Comparison of ENCODE assay signal across 12 cellular contexts in the genomic region with DNA sequence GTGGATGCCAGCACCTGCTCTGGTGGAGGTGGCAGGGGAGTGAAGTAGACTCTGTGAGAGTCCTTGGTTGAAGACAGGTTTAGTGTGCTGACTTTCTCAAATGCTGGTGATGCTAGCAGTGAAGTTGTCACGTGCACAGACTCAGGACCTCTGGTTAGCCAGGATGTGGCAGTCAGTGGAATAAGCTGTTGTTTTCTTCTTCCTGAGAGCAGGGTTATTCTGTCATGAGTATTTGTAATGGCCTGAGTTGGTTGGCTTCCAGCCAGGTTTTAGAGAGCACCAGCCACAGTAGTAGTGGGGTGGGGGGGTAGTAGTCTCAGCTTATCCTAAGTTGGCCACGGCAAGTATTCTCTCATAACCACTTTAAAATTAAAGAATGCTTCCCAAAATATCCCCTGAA.
DNase-seq lines count a peak whose midpoint lies in the region; ATAC-seq and TF ChIP-seq lines count a peak whose summit lies in the region.
"Had no signal": no experiment of that assay in that cellular context is flagged by ENCODE, and none has a peak within 500 bp of the region (broad histone marks: within the 10 kb centered on the region; RNA-seq: fewer than 3 reads in every experiment).

No MANE protein-coding gene starts in this region.

- no peak for TF ChIP-seq CTCF in sigmoid colon (IDR thresholded peaks at IDR 0.05)

- H3K36me3 ChIP-seq in mesenchymal stem cell (ENCODE audit: control insufficient read depth in 1 of 2, insufficient read depth in 2 of 2, low read depth in 1 of 2, low read length in 2 of 2) (no peaks in the 10 kb centered on the region), sigmoid colon (no peaks in the 10 kb centered on the region)
- H3K36me3 ChIP-seq in CD8-positive, alpha-beta memory T cell (ENCODE audit: insufficient read depth, low read length): no peaks in the 10 kb centered on the region
- H3K36me3 ChIP-seq: gastrocnemius medialis, lower lobe of right lung had no signal

- no peak overlapping the region for H3K27ac Mint-ChIP-seq in activated CD4-positive, alpha-beta memory T cell treated with anti-CD3 and anti-CD28 coated beads for 36 hours
- peak overlapping the region in 3 of 8 donors; percentile 18 to 55 (median 27) for H3K27ac Mint-ChIP-seq in CD8-positive, alpha-beta memory T cell
- H3K27ac Mint-ChIP-seq: progenitor cell of endocrine pancreas, type B pancreatic cell had no signal

- no peak overlapping the region for H2BK5ac ChIP-seq in mesenchymal stem cell (ENCODE audit: low read depth, low read length, poor library complexity, severe bottlenecking)

- no peak for TF ChIP-seq EP300 in sigmoid colon (IDR thresholded peaks at IDR 0.05)

- H2BK12ac ChIP-seq in mesenchymal stem cell (ENCODE audit: low read length in 2 of 2): no peak overlapping the region

- H3K4me3 ChIP-seq in mesenchymal stem cell (ENCODE audit: insufficient read depth in 1 of 2, low read depth in 1 of 2, low read length in 2 of 2): no peak overlapping the region
- H3K4me3 ChIP-seq in CD8-positive, alpha-beta memory T cell (ENCODE audit: low read length): no peak overlapping the region
- H3K4me3 ChIP-seq in sigmoid colon: no peak overlapping the region
- H3K4me3 ChIP-seq: gastrocnemius medialis, lower lobe of right lung had no signal

- no peak overlapping the region for H3K4me2 ChIP-seq in mesenchymal stem cell (ENCODE audit: low read length, poor library complexity, severe bottlenecking)

- intact Hi-C loops in activated CD4-positive, alpha-beta memory T cell treated with anti-CD3 and anti-CD28 coated beads for 36 hours (cut with micrococcal nuclease): no loop called here
- intact Hi-C loops in sigmoid colon (cut with DNase I): no loop called here

- CTCF ChIA-PET in activated CD4-positive, alpha-beta memory T cell treated with anti-CD3 and anti-CD28 coated beads for 36 hours (lab: Charles Lee): no interaction called here
- CTCF ChIA-PET in CD8-positive, alpha-beta memory T cell (lab: Charles Lee): no interaction called here

- H3K4me1 ChIP-seq in mesenchymal stem cell (ENCODE audit: control insufficient read depth, insufficient read depth, low read depth, low read length) (no peaks in the 10 kb centered on the region), sigmoid colon (no peaks in the 10 kb centered on the region)
- H3K4me1 ChIP-seq in CD8-positive, alpha-beta memory T cell (ENCODE audit: insufficient read depth, low read length): no peaks in the 10 kb centered on the region
- H3K4me1 ChIP-seq: gastrocnemius medialis had no signal

- H2BK15ac ChIP-seq in mesenchymal stem cell (ENCODE audit: low read depth, poor library complexity, severe bottlenecking): no peak overlapping the region

- DNase-seq in NK-92 treated with Interleukin-12 subunit alpha and Interleukin-12 subunit beta, amount 100 ng/mL, for 24 hours (lab: John Stamatoyannopoulos, UW): peak; percentile 22
- DNase-seq in NK-92 (lab: John Stamatoyannopoulos, UW; ENCODE audit: unreplicated experiment) (no peak), LHCN-M2 (ENCODE audit: low read depth) (peak; percentile 8), mesenchymal stem cell (peak; percentile 42), sigmoid colon (no peak)
- peak; percentile 18 for DNase-seq in activated CD4-positive, alpha-beta memory T cell treated with anti-CD3 and anti-CD28 coated beads for 36 hours
- no peak for DNase-seq in CD8-positive, alpha-beta memory T cell
- DNase-seq: gastrocnemius medialis, lower lobe of right lung had no signal

- POLR2A ChIA-PET in activated CD4-positive, alpha-beta memory T cell treated with anti-CD3 and anti-CD28 coated beads for 36 hours (lab: Charles Lee): no interaction called here
- POLR2A ChIA-PET in CD8-positive, alpha-beta memory T cell (lab: Charles Lee): interaction anchor here (0.6 kb wide), 2 partner anchors 16 to 842 kb away, joined by 3 read pairs; no protein-coding TSS in a partner anchor

- TF ChIP-seq POLR2A in sigmoid colon (IDR thresholded peaks at IDR 0.05): no peak

- H2AK5ac ChIP-seq in mesenchymal stem cell (ENCODE audit: low read length, severe bottlenecking): no peak overlapping the region

- H3K4me3 Mint-ChIP-seq in activated CD4-positive, alpha-beta memory T cell treated with anti-CD3 and anti-CD28 coated beads for 36 hours: no peak overlapping the region
- peak overlapping the region in 2 of 7 donors; percentile 7 to 15 for H3K4me3 Mint-ChIP-seq in CD8-positive, alpha-beta memory T cell
- H3K4me3 Mint-ChIP-seq: type B pancreatic cell had no signal

- H3K9me3 ChIP-seq in mesenchymal stem cell (ENCODE audit: control insufficient read depth, low read length) (no peaks in the 10 kb centered on the region), sigmoid colon (no peaks in the 10 kb centered on the region)
- no peaks in the 10 kb centered on the region for H3K9me3 ChIP-seq in CD8-positive, alpha-beta memory T cell (ENCODE audit: low read length)
- H3K9me3 ChIP-seq: gastrocnemius medialis, lower lobe of right lung had no signal

- H3K9me3 Mint-ChIP-seq in activated CD4-positive, alpha-beta memory T cell treated with anti-CD3 and anti-CD28 coated beads for 36 hours: no peaks in the 10 kb centered on the region
- H3K9me3 Mint-ChIP-seq in CD8-positive, alpha-beta memory T cell: no peaks in the 10 kb centered on the region

- H3K4me1 Mint-ChIP-seq in activated CD4-positive, alpha-beta memory T cell treated with anti-CD3 and anti-CD28 coated beads for 36 hours (ENCODE audit: low read depth): peaks cover 18% of the 10 kb centered on the region
- H3K4me1 Mint-ChIP-seq in CD8-positive, alpha-beta memory T cell: peaks cover 11 to 27% (median 19%) of the 10 kb centered on the region in 3 donors

- H3K9ac ChIP-seq in mesenchymal stem cell (ENCODE audit: low read length): no peak overlapping the region

- H3K4ac ChIP-seq in mesenchymal stem cell (ENCODE audit: low read depth in 1 of 2, low read length in 2 of 2): no peak overlapping the region

- no peak overlapping the region for H4K8ac ChIP-seq in mesenchymal stem cell (ENCODE audit: low read length)

- peaks cover 2% of the 10 kb centered on the region for H3K36me3 Mint-ChIP-seq in activated CD4-positive, alpha-beta memory T cell treated with anti-CD3 and anti-CD28 coated beads for 36 hours
- peaks cover 0 to 9% (median 0%) of the 10 kb centered on the region in 3 donors for H3K36me3 Mint-ChIP-seq in CD8-positive, alpha-beta memory T cell
- H3K36me3 Mint-ChIP-seq: type B pancreatic cell had no signal

- H3K18ac ChIP-seq in mesenchymal stem cell (ENCODE audit: low read depth in 1 of 2, low read length in 2 of 2): peak overlapping the region in 1 of 2 experiments; percentile 66

- no peaks in the 10 kb centered on the region for H3K27me3 Mint-ChIP-seq in activated CD4-positive, alpha-beta memory T cell treated with anti-CD3 and anti-CD28 coated beads for 36 hours
- peaks cover 0 to 6% of the 10 kb centered on the region in 2 donors for H3K27me3 Mint-ChIP-seq in CD8-positive, alpha-beta memory T cell
- H3K27me3 Mint-ChIP-seq: progenitor cell of endocrine pancreas, type B pancreatic cell had no signal

- WGBS in mesenchymal stem cell: 74% methylated on average over 1 of the region's 2 CpGs
- WGBS in sigmoid colon, 2 donors: 36 to 65% methylated on average over 2 of the region's 2 CpGs

- no peak for ATAC-seq in GM19351 (IDR thresholded peaks at IDR 0.05; ENCODE audit: unreplicated experiment)
- ATAC-seq: gastrocnemius medialis had no signal

- H3K27ac ChIP-seq in mesenchymal stem cell (ENCODE audit: low read length, poor library complexity, severe bottlenecking) (no peak overlapping the region), sigmoid colon (no peak overlapping the region)
- H3K27ac ChIP-seq in CD8-positive, alpha-beta memory T cell (ENCODE audit: low read depth, low read length): no peak overlapping the region
- H3K27ac ChIP-seq: gastrocnemius medialis, lower lobe of right lung had no signal

- H2BK120ac ChIP-seq in mesenchymal stem cell (ENCODE audit: low read depth, low read length): no peak overlapping the region

- no peak overlapping the region for H3K14ac ChIP-seq in mesenchymal stem cell (ENCODE audit: low read length in 2 of 2)

- H2AFZ ChIP-seq in mesenchymal stem cell (ENCODE audit: low read depth, low read length): no peak overlapping the region

- H3K23ac ChIP-seq in mesenchymal stem cell (ENCODE audit: low read length in 2 of 2): no peak overlapping the region

- H3K27me3 ChIP-seq in mesenchymal stem cell (ENCODE audit: control insufficient read depth in 1 of 2, insufficient read depth in 1 of 2, low read length in 2 of 2) (no peaks in the 10 kb centered on the region), sigmoid colon (no peaks in the 10 kb centered on the region)
- no peaks in the 10 kb centered on the region for H3K27me3 ChIP-seq in CD8-positive, alpha-beta memory T cell (ENCODE audit: insufficient read depth, low read length, poor library complexity, severe bottlenecking)
- H3K27me3 ChIP-seq: gastrocnemius medialis had no signal

- H3K79me1 ChIP-seq in mesenchymal stem cell (replicated peaks; ENCODE audit: low read length, poor library complexity, severe bottlenecking): no peaks in the 10 kb centered on the region

- H4K91ac ChIP-seq in mesenchymal stem cell (ENCODE audit: low read length): no peak overlapping the region

Comparison
In these comparisons a context has a peak if more than half of its experiments do, and no peak if none do; other contexts are left out.
1. DNase-seq: peak in NK-92 treated with Interleukin-12 subunit alpha and Interleukin-12 subunit beta, amount 100 ng/mL, for 24 hours (single experiment), LHCN-M2 (single experiment), activated CD4-positive, alpha-beta memory T cell treated with anti-CD3 and anti-CD28 coated beads for 36 hours (single experiment) and mesenchymal stem cell (single experiment); none in NK-92 (single experiment), CD8-positive, alpha-beta memory T cell (0 of 5) and sigmoid colon (single experiment).